Comparison of ENCODE assay signal across 12 cellular contexts in the genomic region with DNA sequence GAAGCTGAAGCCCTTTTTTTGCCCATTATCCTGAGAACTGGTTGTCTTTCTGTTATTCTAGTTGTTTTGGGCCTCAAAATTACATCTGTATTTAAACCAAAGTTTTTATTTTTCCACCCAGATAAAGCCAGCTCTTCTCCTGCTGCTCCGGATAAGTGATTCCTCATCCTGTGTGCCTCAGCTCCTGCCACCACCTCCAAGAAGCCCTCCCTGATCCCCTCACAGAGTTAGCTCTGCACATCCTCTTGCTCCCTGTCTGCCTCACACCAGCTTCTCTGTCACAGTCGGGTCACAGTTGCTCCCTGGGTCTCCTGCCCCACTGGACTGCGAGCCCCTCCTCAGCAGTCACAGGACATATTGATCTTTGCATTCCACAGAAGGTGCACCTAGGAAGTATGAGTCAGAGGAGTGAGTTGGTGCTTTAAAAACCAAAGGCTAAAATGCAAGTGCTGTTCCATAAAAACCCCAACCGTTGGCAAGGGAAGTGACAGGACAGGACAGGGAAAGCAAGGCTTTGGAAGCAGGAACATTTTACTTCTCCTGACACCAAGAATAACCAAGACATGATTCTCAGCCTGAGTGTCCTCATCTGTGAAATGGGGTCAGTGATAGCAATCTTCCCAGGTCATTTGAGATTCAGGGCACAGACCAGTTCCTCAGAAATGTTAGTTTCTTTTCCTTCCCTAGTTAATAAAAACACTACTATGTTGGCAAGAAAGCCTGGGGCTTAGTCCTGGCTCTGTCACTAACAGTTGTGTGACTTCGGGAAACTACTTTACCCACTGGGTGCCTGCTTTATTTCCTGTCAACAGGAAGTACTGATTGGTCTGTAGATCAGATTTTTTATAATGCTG. TPM values are rescaled to one million over a fixed set of nuclear protein-coding genes. Genes with fewer than 3 reads are reported as not detected.
DNase-seq lines count a peak whose midpoint lies in the region; ATAC-seq, FAIRE-seq and TF ChIP-seq lines count a peak whose summit lies in the region.
"Had no signal": no experiment of that assay in that cellular context is flagged by ENCODE, and none has a peak within 500 bp of the region (broad histone marks: within the 10 kb centered on the region; RNA-seq: fewer than 3 reads in every experiment).

No MANE protein-coding gene starts in this region.

- in situ Hi-C loops in gastrocnemius medialis (cut with MboI; ENCODE audit: low sequenced_read_pairs in 4 of 4): no loop called here

- TF ChIP-seq CTCF in dorsolateral prefrontal cortex (IDR thresholded peaks at IDR 0.05 in 54 of 56, conservative IDR thresholded peaks at IDR 0.05 in 2 of 56; ENCODE audit: low read depth in 1 of 56, partially characterized antibody in 56 of 56) (no peak), gastrocnemius medialis (IDR thresholded peaks at IDR 0.05 in 4 of 5, conservative IDR thresholded peaks at IDR 0.05 in 1 of 5) (no peak)

- peaks cover 47 to 50% of the 10 kb centered on the region in 2 donors for H3K4me1 ChIP-seq in gastrocnemius medialis

- H3K27ac ChIP-seq in dorsolateral prefrontal cortex (peak overlapping the region in 35 of 59 donors; percentile 2 to 81 (median 48)), gastrocnemius medialis (peak overlapping the region; percentile 70 to 88 (median 84))

- H3K27me3 ChIP-seq in dorsolateral prefrontal cortex (no peaks in the 10 kb centered on the region), gastrocnemius medialis (no peaks in the 10 kb centered on the region)
- H3K27me3 ChIP-seq: esophagus muscularis mucosa, upper lobe of right lung had no signal

- ATAC-seq in gastrocnemius medialis (no peak), GM21529 (IDR thresholded peaks at IDR 0.05; ENCODE audit: unreplicated experiment) (no peak)

- intact Hi-C loops in dorsolateral prefrontal cortex (cut with DNase I) (no loop called here), gastrocnemius medialis (cut with DNase I; ENCODE audit: low total_unique reads) (no loop called here)

- H3K9me3 ChIP-seq in gastrocnemius medialis: no peaks in the 10 kb centered on the region
- H3K9me3 ChIP-seq: esophagus muscularis mucosa, upper lobe of right lung had no signal

- peak; percentile 66 for FAIRE-seq in RCC 7860 (lab: Jason Lieb, UNC)

- no peak for TF ChIP-seq POLR2A in gastrocnemius medialis (IDR thresholded peaks at IDR 0.05)

- DNase-seq in Daoy (ENCODE audit: low read depth) (peak; percentile 50), RCC 7860 (ENCODE audit: low spot score) (peak; percentile 63), dorsolateral prefrontal cortex (no peak), gastrocnemius medialis (no peak), activated gamma-delta T cell treated with Interleukin-2 at 50 U/mL for 16 hours (no peak)
- DNase-seq in stimulated activated CD4-positive, alpha-beta T cell treated with anti-CD3 and anti-CD28 coated beads, Interleukin-4, amount 100 ng/mL, for 4 hours: no peak
- DNase-seq in stimulated activated CD4-positive, alpha-beta T cell treated with anti-CD3 and anti-CD28 coated beads, Interleukin-4, amount 100 ng/mL, for 24 hours: no peak
- DNase-seq: activated gamma-delta T cell, NCI-H2081 treated with DMSO at 0.1 percent for 48 hours, upper lobe of right lung had no signal

- H3K36me3 ChIP-seq in gastrocnemius medialis: no peaks in the 10 kb centered on the region
- H3K36me3 ChIP-seq: esophagus muscularis mucosa, upper lobe of right lung had no signal

- no peak overlapping the region for H3K4me3 ChIP-seq in dorsolateral prefrontal cortex
- H3K4me3 ChIP-seq in gastrocnemius medialis: no peak overlapping the region
- H3K4me3 ChIP-seq: esophagus muscularis mucosa, upper lobe of right lung had no signal

RNA-seq across cellular contexts. Expression of a gene that starts 36.5 kb away (rescaled TPM):
- total RNA-seq in Daoy (2014; rRNA removed; shearing (Covaris generic)): 6.1 and 10.7 TPM in 2 replicates
- total RNA-seq in dorsolateral prefrontal cortex (10 to 100 TPM in 119 of 120 experiments, 1 to 10 TPM in 1; 9.9 to 35.5 (median 17.5) TPM), gastrocnemius medialis (10 to 100 TPM; 41.0 to 68.5 (median 61.3) TPM)

Comparison
In these comparisons a context has a peak if more than half of its experiments do, and no peak if none do; other contexts are left out.
1. DNase-seq: peak in Daoy (single experiment) and RCC 7860 (single experiment); none in dorsolateral prefrontal cortex (0 of 10), gastrocnemius medialis (0 of 2), activated gamma-delta T cell treated with Interleukin-2 at 50 U/mL for 16 hours (single experiment), stimulated activated CD4-positive, alpha-beta T cell treated with anti-CD3 and anti-CD28 coated beads, Interleukin-4, amount 100 ng/mL, for 4 hours (0 of 2) and stimulated activated CD4-positive, alpha-beta T cell treated with anti-CD3 and anti-CD28 coated beads, Interleukin-4, amount 100 ng/mL, for 24 hours (single experiment).